ENCODE assay signal across 18 cellular contexts in the genomic region with DNA sequence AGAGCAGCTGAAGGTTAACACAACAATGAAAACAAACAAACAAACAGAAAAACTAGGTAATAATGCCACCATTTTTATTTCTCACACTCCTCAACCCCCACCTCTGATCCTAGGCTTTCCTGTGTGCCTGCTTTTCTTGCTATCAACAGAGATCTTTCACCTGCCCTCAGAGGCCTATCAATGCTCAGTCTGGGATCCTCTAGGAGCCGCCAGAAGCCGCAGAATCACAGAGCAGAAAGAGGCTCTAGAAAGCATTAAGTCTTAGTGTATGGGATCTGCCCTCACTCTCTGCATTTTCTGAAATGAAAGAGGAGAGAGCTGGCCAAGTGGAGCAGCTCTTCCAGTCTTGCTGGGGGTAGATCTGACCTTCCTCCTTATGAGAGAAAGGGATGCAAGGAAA.
A peak's percentile ranks its signal among the peaks of the same experiment; 100 is the strongest.
DNase-seq lines count a peak whose midpoint lies in the region; ATAC-seq and TF ChIP-seq lines count a peak whose summit lies in the region.
"Had no signal": no experiment of that assay in that cellular context is flagged by ENCODE, and none has a peak within 500 bp of the region (broad histone marks: within the 10 kb centered on the region; RNA-seq: fewer than 3 reads in every experiment).

No MANE protein-coding gene starts in this region.

- peaks cover 6% of the 10 kb centered on the region; the same call in 1 of the 2 replicates for H3K9me2 ChIP-seq in GM23338 (ENCODE audit: insufficient read depth)

- no peaks in the 10 kb centered on the region for H3F3A ChIP-seq in GM23338 (replicated peaks; ENCODE audit: low read depth)

- peaks cover 29% of the 10 kb centered on the region for H3K4me1 Mint-ChIP-seq in GM23338
- peaks cover 23% of the 10 kb centered on the region for H3K4me1 Mint-ChIP-seq in WTC11
- H3K4me1 Mint-ChIP-seq: activated CD4-positive, alpha-beta T cell treated with anti-CD3 and anti-CD28 coated beads, Interleukin-2, amount 10 ng/mL, durations not matched to agents 24 days and 14 days had no signal

- no peaks in the 10 kb centered on the region for H4K20me1 ChIP-seq in GM23338 (replicated peaks; ENCODE audit: insufficient read depth)

- no peaks in the 10 kb centered on the region for H3K79me2 ChIP-seq in GM23338 (replicated peaks; ENCODE audit: insufficient read depth)
- H3K79me2 ChIP-seq: parathyroid adenoma had no signal

- DNase-seq in GM23338 (ENCODE audit: low spot score), result peak; percentile 67
- DNase-seq in NCI-H146 (lab: John Stamatoyannopoulos, UW), result peak; percentile 41
- peak; percentile 24 for DNase-seq in WTC11 (ENCODE audit: low spot score)
- DNase-seq in left kidney (ENCODE audit: low read depth, low spot score), result peak; percentile 69
- no peak for DNase-seq in NCI-H187 (lab: John Stamatoyannopoulos, UW)
- no peak for DNase-seq in NCI-H128 (lab: John Stamatoyannopoulos, UW; ENCODE audit: unreplicated experiment)
- DNase-seq: activated CD4-positive, alpha-beta T cell treated with anti-CD3 and anti-CD28 coated beads, Interleukin-2, amount 10 ng/mL, durations not matched to agents 24 days and 14 days; activated CD8-positive, alpha-beta memory T cell treated with anti-CD3 and anti-CD28 coated beads, Interleukin-2, amount 50 U/mL, for 48 hours; activated gamma-delta T cell; adrenal gland; dorsolateral prefrontal cortex; lower lobe of right lung; NCI-H187 treated with DMSO at 0.1 percent for 48 hours; stimulated activated CD4-positive, alpha-beta T cell treated with anti-CD3 and anti-CD28 coated beads, Interleukin-4, amount 100 ng/mL, for 1 hour had no signal

- no peaks in the 10 kb centered on the region for H3K27me3 ChIP-seq in GM23338 (ENCODE audit: insufficient read depth)
- H3K27me3 ChIP-seq: adrenal gland, dorsolateral prefrontal cortex, gastroesophageal sphincter had no signal

- no peaks in the 10 kb centered on the region for H3K36me3 Mint-ChIP-seq in GM23338 (ENCODE audit: low read depth)
- H3K36me3 Mint-ChIP-seq in WTC11, result no peaks in the 10 kb centered on the region

- H2AFZ ChIP-seq in GM23338, result no peak overlapping the region
- H2AFZ ChIP-seq: parathyroid adenoma had no signal

- H3K27me3 Mint-ChIP-seq in GM23338 (ENCODE audit: insufficient read depth, low read depth, poor library complexity) (peaks cover 3% of the 10 kb centered on the region), WTC11 (ENCODE audit: low read depth) (no peaks in the 10 kb centered on the region)
- H3K27me3 Mint-ChIP-seq: activated CD4-positive, alpha-beta T cell treated with anti-CD3 and anti-CD28 coated beads, Interleukin-2, amount 10 ng/mL, durations not matched to agents 24 days and 14 days had no signal

- peak; percentile 90 for ATAC-seq in GM23338
- peak; percentile 79 for ATAC-seq in WTC11
- ATAC-seq in HG03354 (IDR thresholded peaks at IDR 0.05; ENCODE audit: poor library complexity, severe bottlenecking, unreplicated experiment), result no peak
- ATAC-seq: gastroesophageal sphincter, lower lobe of right lung had no signal

- H3K9me3 Mint-ChIP-seq in GM23338 (no peaks in the 10 kb centered on the region), WTC11 (no peaks in the 10 kb centered on the region)
- H3K9me3 Mint-ChIP-seq: activated CD4-positive, alpha-beta T cell treated with anti-CD3 and anti-CD28 coated beads, Interleukin-2, amount 10 ng/mL, durations not matched to agents 24 days and 14 days had no signal

- H3K27ac Mint-ChIP-seq in GM23338, result peak overlapping the region; percentile 73
- H3K27ac Mint-ChIP-seq in WTC11, result no peak overlapping the region
- H3K27ac Mint-ChIP-seq: activated CD4-positive, alpha-beta T cell treated with anti-CD3 and anti-CD28 coated beads, Interleukin-2, amount 10 ng/mL, durations not matched to agents 24 days and 14 days had no signal

- H3K4me3 ChIP-seq in GM23338, result no peak overlapping the region
- H3K4me3 ChIP-seq: adrenal gland, dorsolateral prefrontal cortex, gastroesophageal sphincter, lower lobe of right lung, SK-N-MC had no signal

- H3K36me3 ChIP-seq in GM23338 (ENCODE audit: insufficient read depth), result no peaks in the 10 kb centered on the region
- H3K36me3 ChIP-seq: adrenal gland, gastroesophageal sphincter, lower lobe of right lung had no signal

- CTCF ChIA-PET in WTC11 (lab: Charles Lee), result interaction anchor here (0.6 to 7.2 kb wide), 6 partner anchors 146 to 593 kb away, joined by 3 to 73 read pairs (median 3); no protein-coding TSS in a partner anchor

- H3K4me1 ChIP-seq in GM23338 (ENCODE audit: insufficient read depth), result no peaks in the 10 kb centered on the region; the same call in 1 of the 2 replicates
- H3K4me1 ChIP-seq: gastroesophageal sphincter, lower lobe of right lung, parathyroid adenoma had no signal

- H3K27ac ChIP-seq in GM23338 (ENCODE audit: low read depth), result no peak overlapping the region
- H3K27ac ChIP-seq: adrenal gland, gastroesophageal sphincter, lower lobe of right lung, parathyroid adenoma, SK-N-MC had no signal

- H3K4me3 Mint-ChIP-seq in GM23338, result no peak overlapping the region
- H3K4me3 Mint-ChIP-seq in WTC11, result no peak overlapping the region
- H3K4me3 Mint-ChIP-seq: activated CD4-positive, alpha-beta T cell treated with anti-CD3 and anti-CD28 coated beads, Interleukin-2, amount 10 ng/mL, durations not matched to agents 24 days and 14 days had no signal

- no peak overlapping the region for H3K4me2 ChIP-seq in GM23338

- TF ChIP-seq CTCF in GM23338 (conservative IDR thresholded peaks at IDR 0.05; ENCODE audit: low read depth in 2 of 2) (peak; percentile 49 to 68), WTC11 (IDR thresholded peaks at IDR 0.05) (no peak)

- POLR2A ChIA-PET in WTC11 (lab: Charles Lee), result no interaction called here

TF ChIP-seq in GM23338, 12 proteins besides CTCF, POLR2A, EP300 and RAD21 (continues in another document):
- no peak for TF ChIP-seq NANOG (IDR thresholded peaks at IDR 0.05; ENCODE audit: borderline replicate concordance)

TF ChIP-seq in WTC11, 78 proteins besides CTCF, POLR2A, EP300 and RAD21:
- TF ChIP-seq ZNF138 (CRISPR knock-in tag; conservative IDR thresholded peaks at IDR 0.05), result no peak
TF ChIP-seq in WTC11: peak in this region for 0.

Comparison
In these comparisons a context has a peak if more than half of its experiments do, and no peak if none do; other contexts are left out.
1. DNase-seq: peak in GM23338 (single experiment), NCI-H146 (single experiment), WTC11 (single experiment) and left kidney (single experiment); none in NCI-H187 (0 of 2) and NCI-H128 (single experiment).